Comparison of ENCODE assay signal across 1 cellular context in the genomic region with DNA sequence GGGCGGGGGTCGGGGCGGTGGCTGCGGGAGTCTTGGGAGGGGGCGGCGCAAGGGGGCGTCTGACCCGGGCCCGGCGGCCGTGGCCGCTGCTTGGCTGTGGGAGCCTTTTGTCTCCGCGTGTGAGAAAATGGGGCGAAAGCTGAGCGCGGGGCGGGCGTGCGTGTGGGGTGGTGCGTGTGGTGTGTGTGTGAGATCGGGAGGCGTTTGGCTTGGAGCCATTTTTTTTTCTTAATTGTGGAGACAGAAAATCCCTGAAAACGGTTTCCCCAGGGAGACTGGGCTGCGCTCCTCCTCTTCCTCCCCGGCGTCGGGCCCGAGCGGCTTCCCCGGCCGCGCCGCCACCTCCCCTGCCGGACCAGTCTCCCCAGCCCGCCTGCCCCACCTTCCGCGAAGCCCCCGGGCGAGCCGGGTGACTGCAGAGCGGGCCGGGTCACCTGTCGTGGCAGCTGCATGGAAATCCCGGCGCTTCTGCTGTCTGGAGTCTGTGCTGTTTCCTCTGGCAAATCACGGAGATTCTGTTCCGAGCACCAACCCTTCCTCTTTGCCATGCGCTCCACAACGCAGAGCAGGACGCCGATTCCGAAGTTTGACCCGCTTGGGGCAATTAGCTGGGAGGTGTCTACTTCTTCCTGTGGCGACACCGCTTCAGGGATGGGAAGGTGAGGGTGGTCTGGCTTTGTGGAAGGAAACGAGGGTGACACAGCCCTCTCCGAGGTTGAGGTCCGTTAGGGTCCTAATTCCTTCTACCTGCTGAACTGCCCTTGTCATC.
TF ChIP-seq lines count a peak whose summit lies in the region.

No MANE protein-coding gene starts in this region.

TF ChIP-seq in GM12878, 131 proteins besides CTCF, POLR2A, EP300 and RAD21 (continued from another document):
- TF ChIP-seq, protein P1, sequence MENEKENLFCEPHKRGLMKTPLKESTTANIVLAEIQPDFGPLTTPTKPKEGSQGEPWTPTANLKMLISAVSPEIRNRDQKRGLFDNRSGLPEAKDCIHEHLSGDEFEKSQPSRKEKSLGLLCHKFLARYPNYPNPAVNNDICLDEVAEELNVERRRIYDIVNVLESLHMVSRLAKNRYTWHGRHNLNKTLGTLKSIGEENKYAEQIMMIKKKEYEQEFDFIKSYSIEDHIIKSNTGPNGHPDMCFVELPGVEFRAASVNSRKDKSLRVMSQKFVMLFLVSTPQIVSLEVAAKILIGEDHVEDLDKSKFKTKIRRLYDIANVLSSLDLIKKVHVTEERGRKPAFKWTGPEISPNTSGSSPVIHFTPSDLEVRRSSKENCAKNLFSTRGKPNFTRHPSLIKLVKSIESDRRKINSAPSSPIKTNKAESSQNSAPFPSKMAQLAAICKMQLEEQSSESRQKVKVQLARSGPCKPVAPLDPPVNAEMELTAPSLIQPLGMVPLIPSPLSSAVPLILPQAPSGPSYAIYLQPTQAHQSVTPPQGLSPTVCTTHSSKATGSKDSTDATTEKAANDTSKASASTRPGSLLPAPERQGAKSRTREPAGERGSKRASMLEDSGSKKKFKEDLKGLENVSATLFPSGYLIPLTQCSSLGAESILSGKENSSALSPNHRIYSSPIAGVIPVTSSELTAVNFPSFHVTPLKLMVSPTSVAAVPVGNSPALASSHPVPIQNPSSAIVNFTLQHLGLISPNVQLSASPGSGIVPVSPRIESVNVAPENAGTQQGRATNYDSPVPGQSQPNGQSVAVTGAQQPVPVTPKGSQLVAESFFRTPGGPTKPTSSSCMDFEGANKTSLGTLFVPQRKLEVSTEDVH (IDR thresholded peaks at IDR 0.05; ENCODE audit: low read depth, partially characterized antibody) = no peak
- no peak for TF ChIP-seq BRCA1 (IDR thresholded peaks at IDR 0.05; ENCODE audit: low read depth, low read length)
- 0 out of 2 replicates have a peak, but pooled peaks have one; percentile 39 for TF ChIP-seq TCF12 (IDR thresholded peaks at IDR 0.05; ENCODE audit: low read depth, low read length)
